8 cellular contexts compared by ENCODE assay signal in the genomic region with DNA sequence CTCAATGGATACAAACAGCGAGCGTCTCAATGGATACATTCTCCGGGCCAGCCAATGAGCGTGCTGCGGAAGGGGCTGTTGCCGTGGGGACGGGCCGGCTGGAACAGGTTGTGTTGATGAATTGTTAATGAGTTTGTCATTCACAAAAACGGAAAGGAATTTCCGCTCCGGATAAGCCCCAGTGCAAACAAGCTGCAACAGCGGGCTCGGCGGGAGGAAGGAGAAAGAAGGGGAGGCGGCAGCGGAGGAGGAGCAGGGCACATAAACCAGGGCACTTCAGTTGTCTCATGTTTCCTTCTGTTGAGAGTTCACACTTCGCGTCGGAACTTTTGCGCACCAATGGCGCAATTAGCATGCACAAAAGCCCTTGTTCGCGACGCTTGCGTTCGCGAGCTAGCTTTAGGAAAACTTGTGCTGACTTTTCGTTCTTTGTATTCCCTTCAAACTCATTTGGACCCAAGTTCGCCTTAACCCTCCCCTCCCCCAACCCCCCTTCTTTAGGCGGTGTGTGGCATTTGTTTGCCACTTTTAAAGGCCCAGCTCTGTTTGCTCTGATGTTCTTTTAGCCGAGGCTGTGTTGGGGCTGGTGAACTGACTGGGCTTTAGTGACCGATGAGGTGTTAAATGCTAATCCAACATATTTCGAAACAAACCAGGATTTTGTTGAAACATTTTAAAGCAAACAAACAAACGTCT. TPM values are rescaled to one million over a fixed set of nuclear protein-coding genes. Genes with fewer than 3 reads are reported as not detected.
A peak's percentile ranks its signal among the peaks of the same experiment; 100 is the strongest.
DNase-seq lines count a peak whose midpoint lies in the region; ATAC-seq lines count a peak whose summit lies in the region.

A gene with protein sequence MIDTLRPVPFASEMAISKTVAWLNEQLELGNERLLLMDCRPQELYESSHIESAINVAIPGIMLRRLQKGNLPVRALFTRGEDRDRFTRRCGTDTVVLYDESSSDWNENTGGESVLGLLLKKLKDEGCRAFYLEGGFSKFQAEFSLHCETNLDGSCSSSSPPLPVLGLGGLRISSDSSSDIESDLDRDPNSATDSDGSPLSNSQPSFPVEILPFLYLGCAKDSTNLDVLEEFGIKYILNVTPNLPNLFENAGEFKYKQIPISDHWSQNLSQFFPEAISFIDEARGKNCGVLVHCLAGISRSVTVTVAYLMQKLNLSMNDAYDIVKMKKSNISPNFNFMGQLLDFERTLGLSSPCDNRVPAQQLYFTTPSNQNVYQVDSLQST (minus strand): TSS at position 10 of the 696 bp plus-strand sequence. CDS start 462 bp downstream, outside the sequence.

- peak within 1 kb of the TSS; percentile 88 to 98 (median 90) for H3K4me3 Mint-ChIP-seq in naive thymus-derived CD4-positive, alpha-beta T cell

- H3K36me3 ChIP-seq in MG63, result peaks cover 29% of the 10 kb centered on the region
- H3K36me3 ChIP-seq in naive thymus-derived CD4-positive, alpha-beta T cell (ENCODE audit: control insufficient read depth in 2 of 3, insufficient read depth in 3 of 3, low read length in 3 of 3), result no peaks in the 10 kb centered on the region

- POLR2A ChIA-PET in naive thymus-derived CD4-positive, alpha-beta T cell (lab: Charles Lee), result interaction anchor here (0.7 to 1.8 kb wide), 5 partner anchors 11 to 173 kb away, joined by 3 to 6 read pairs (median 4); a partner anchor contains a TSS

- H3K4me1 ChIP-seq in naive thymus-derived CD4-positive, alpha-beta T cell (ENCODE audit: control insufficient read depth in 2 of 2, insufficient read depth in 2 of 2, low read length in 2 of 2), result peaks cover 23 to 25% of the 10 kb centered on the region in 2 donors

- no peaks in the 10 kb centered on the region for H3K9me3 ChIP-seq in MG63
- H3K9me3 ChIP-seq in naive thymus-derived CD4-positive, alpha-beta T cell (ENCODE audit: control insufficient read depth in 2 of 3, low read length in 3 of 3), result no peaks in the 10 kb centered on the region

- H3K4me3 ChIP-seq in MG63, result peak within 1 kb of the TSS; percentile 78
- H3K4me3 ChIP-seq in naive thymus-derived CD4-positive, alpha-beta T cell (ENCODE audit: low read length), result peak within 1 kb of the TSS; percentile 68

- peak; percentile 43 for ATAC-seq in GM21515 (IDR thresholded peaks at IDR 0.05; ENCODE audit: unreplicated experiment)
- peak; percentile 84 for ATAC-seq in naive thymus-derived CD4-positive, alpha-beta T cell

- H3K27me3 Mint-ChIP-seq in naive thymus-derived CD4-positive, alpha-beta T cell, result peaks cover 0 to 4% (median 0%) of the 10 kb centered on the region in 5 donors

- CTCF ChIA-PET in naive thymus-derived CD4-positive, alpha-beta T cell (lab: Charles Lee), result interaction anchor here (0.8 to 1.2 kb wide), 2 partner anchors 109 to 110 kb away, joined by 4 to 5 read pairs; no protein-coding TSS in a partner anchor

- H3K27ac Mint-ChIP-seq in naive thymus-derived CD4-positive, alpha-beta T cell, result peak within 1 kb of the TSS; percentile 35 to 97 (median 79)

- H3K27ac ChIP-seq in naive thymus-derived CD4-positive, alpha-beta T cell (ENCODE audit: low read depth, low read length), result peak within 1 kb of the TSS; percentile 35

- peak; percentile 97 for DNase-seq in CD1c-positive myeloid dendritic cell (ENCODE audit: extremely low spot score)
- peak; percentile 98 for DNase-seq in MG63
- peak; percentile 87 for DNase-seq in SIG-M5 (lab: John Stamatoyannopoulos, UW)
- DNase-seq in activated effector memory CD4-positive, alpha-beta T cell treated with anti-CD3 and anti-CD28 coated beads, Interleukin-2, amount 50 U/mL, for 16 hours, result peak; percentile 94
- DNase-seq in fibroblast of peridontal ligament (ENCODE audit: extremely low read depth), result peak; percentile 98
- peak; percentile 60 to 90 (median 83) for DNase-seq in naive thymus-derived CD4-positive, alpha-beta T cell
- peak; percentile 80 to 94 for DNase-seq in stimulated activated CD8-positive, alpha-beta memory T cell treated with anti-CD3 and anti-CD28 coated beads, Interleukin-7, amount 100 ng/mL, for 48 hours (ENCODE audit: extremely low read depth in 1 of 2, low read depth in 1 of 2)

- H3K27me3 ChIP-seq in MG63, result no peaks in the 10 kb centered on the region
- no peaks in the 10 kb centered on the region for H3K27me3 ChIP-seq in naive thymus-derived CD4-positive, alpha-beta T cell (ENCODE audit: control insufficient read depth in 2 of 2, insufficient read depth in 2 of 2, low read length in 2 of 2)

- H3K4me1 Mint-ChIP-seq in naive thymus-derived CD4-positive, alpha-beta T cell, result peaks cover 19 to 55% (median 48%) of the 10 kb centered on the region in 7 donors

- intact Hi-C loops in naive thymus-derived CD4-positive, alpha-beta T cell (cut with micrococcal nuclease), result loop anchor here (1.0 to 5.0 kb wide), 22 partner anchors 46 to 1210 kb away; a partner anchor contains a TSS

- peaks cover 0 to 2% (median 0%) of the 10 kb centered on the region in 11 donors for H3K9me3 Mint-ChIP-seq in naive thymus-derived CD4-positive, alpha-beta T cell

- peaks cover 0 to 28% (median 0%) of the 10 kb centered on the region in 5 donors for H3K36me3 Mint-ChIP-seq in naive thymus-derived CD4-positive, alpha-beta T cell

RNA-seq across cellular contexts. Expression of the gene that starts here (rescaled TPM):
- total RNA-seq in MG63 (2014; rRNA removed; shearing (Covaris generic); ENCODE audit: low replicate concordance), result 19.5 and 43.9 TPM in 2 replicates
- 100 to 1,000 TPM in 1 of 5 experiments, 10 to 100 TPM in 2, 1 to 10 TPM in 2; 2.7 to 225 (median 33.8) TPM for total RNA-seq in naive thymus-derived CD4-positive, alpha-beta T cell
- polyA plus RNA-seq in naive thymus-derived CD4-positive, alpha-beta T cell, result 1 to 10 TPM in 1 of 2 donors, under 1 TPM in 1; 0.45 to 1.1 TPM

Comparison
In these comparisons a context has a peak if more than half of its experiments do, and no peak if none do; other contexts are left out.
1. Peak in every context shown above with its lines: DNase-seq, ATAC-seq, H3K4me3 ChIP-seq and H3K27ac ChIP-seq.